15 cellular contexts compared by ENCODE assay signal in genomic region chr15:66744610-66745279, GRCh38. TPM values are rescaled to one million over a fixed set of nuclear protein-coding genes. Genes with fewer than 3 reads are reported as not detected.
A peak's percentile ranks its signal among the peaks of the same experiment; 100 is the strongest.
DNase-seq lines count a peak whose midpoint lies in the region; ATAC-seq and TF ChIP-seq lines count a peak whose summit lies in the region.
"Had no signal": no experiment of that assay in that cellular context is flagged by ENCODE, and none has a peak within 500 bp of the region (broad histone marks: within the 10 kb centered on the region; RNA-seq: fewer than 3 reads in every experiment).

No MANE protein-coding gene starts in this region.

- no peak for TF ChIP-seq POLR2A in gastrocnemius medialis (IDR thresholded peaks at IDR 0.05)

- peaks cover 3% of the 10 kb centered on the region for H3K4me1 Mint-ChIP-seq in T-helper 17 cell

- in situ Hi-C loops in Panc1 (cut with HindIII; ENCODE audit: low pct_unique_long_range_greater_than_20kb, low sequenced_read_pairs) = no loop called here
- in situ Hi-C loops in gastrocnemius medialis (cut with MboI; ENCODE audit: low sequenced_read_pairs in 4 of 4) = no loop called here

- CTCF ChIA-PET in BJ (lab: Yijun Ruan, JAX) (interaction anchor here (0.6 to 1.8 kb wide), 3 partner anchors 30 to 39 kb away, joined by 3 to 5 read pairs (median 3); no protein-coding TSS in a partner anchor), Panc1 (lab: Charles Lee) (interaction anchor here (0.9 kb wide), 1 partner anchor 38 kb away, joined by 3 read pairs; no protein-coding TSS in a partner anchor)

- H3K27ac ChIP-seq in Panc1 (ENCODE audit: low read length) (peak overlapping the region; percentile 91), left ventricle myocardium inferior (replicated peaks) (peak overlapping the region; percentile 80), gastrocnemius medialis (peak overlapping the region in 3 of 4 donors; percentile 32 to 53 (median 45))

- peaks cover 26% of the 10 kb centered on the region for H3K27me3 Mint-ChIP-seq in T-helper 17 cell

- 0 out of 2 replicates have a peak, but pooled peaks have one; percentile 14 for TF ChIP-seq CTCF in BJ (IDR thresholded peaks at IDR 0.05; ENCODE audit: insufficient read depth, low read depth, low read length)
- TF ChIP-seq CTCF in Panc1 (IDR thresholded peaks at IDR 0.05) = no peak
- no peak for TF ChIP-seq CTCF in left ventricle myocardium inferior (IDR thresholded peaks at IDR 0.05; ENCODE audit: borderline replicate concordance)
- TF ChIP-seq CTCF in gastrocnemius medialis (IDR thresholded peaks at IDR 0.05 in 4 of 5, conservative IDR thresholded peaks at IDR 0.05 in 1 of 5) = no peak

- ATAC-seq in Panc1 (no peak), gastrocnemius medialis (no peak), T-helper 17 cell (no peak), HG03432 (IDR thresholded peaks at IDR 0.05; ENCODE audit: unreplicated experiment) (no peak), GM18870 (IDR thresholded peaks at IDR 0.05; ENCODE audit: unreplicated experiment) (no peak)

- no peaks in the 10 kb centered on the region for H3K36me3 ChIP-seq in BJ (ENCODE audit: control insufficient read depth, insufficient read depth, low read length)
- H3K36me3 ChIP-seq in Panc1 (ENCODE audit: control insufficient read depth, insufficient read depth, low read length) = no peaks in the 10 kb centered on the region
- H3K36me3 ChIP-seq in left ventricle myocardium inferior = no peaks in the 10 kb centered on the region
- H3K36me3 ChIP-seq in gastrocnemius medialis = no peaks in the 10 kb centered on the region

- no TSS peak for BruUV-seq in Panc1 (replicated peaks; lab: Mats Ljungman, UMichigan)

- H3K4me1 ChIP-seq in Panc1 (ENCODE audit: control insufficient read depth, insufficient read depth, low read length) (peaks cover 96% of the 10 kb centered on the region), left ventricle myocardium inferior (peaks cover 98% of the 10 kb centered on the region), gastrocnemius medialis (peaks cover 3 to 11% of the 10 kb centered on the region in 2 donors)

- H3K36me3 Mint-ChIP-seq in T-helper 17 cell (ENCODE audit: low read depth) = no peaks in the 10 kb centered on the region
- H3K36me3 Mint-ChIP-seq: naive B cell had no signal

- no peak overlapping the region for H3K27ac Mint-ChIP-seq in T-helper 17 cell

- no peak overlapping the region for H3K4me3 Mint-ChIP-seq in T-helper 17 cell
- H3K4me3 Mint-ChIP-seq: naive B cell had no signal

- H3K27me3 ChIP-seq in BJ (ENCODE audit: control insufficient read depth, insufficient read depth, low read length) (no peaks in the 10 kb centered on the region), Panc1 (ENCODE audit: control insufficient read depth, insufficient read depth, low read length) (no peaks in the 10 kb centered on the region), left ventricle myocardium inferior (ENCODE audit: low read depth) (no peaks in the 10 kb centered on the region), gastrocnemius medialis (no peaks in the 10 kb centered on the region)

- H3K9me3 ChIP-seq in Panc1 (ENCODE audit: control insufficient read depth, insufficient read depth, low read depth, low read length) = no peaks in the 10 kb centered on the region
- H3K9me3 ChIP-seq in left ventricle myocardium inferior (replicated peaks) = no peaks in the 10 kb centered on the region
- H3K9me3 ChIP-seq in gastrocnemius medialis = no peaks in the 10 kb centered on the region
- no peaks in the 10 kb centered on the region for H3K9me3 ChIP-seq in T-helper 17 cell (ENCODE audit: control insufficient read depth, low read length, poor library complexity, severe bottlenecking)

- no peak for DNase-seq in BJ (ENCODE audit: low read depth)
- DNase-seq in Panc1 (ENCODE audit: low read depth, low spot score) = no peak
- DNase-seq in left ventricle myocardium inferior = no peak
- DNase-seq in gastrocnemius medialis = no peak
- no peak for DNase-seq in T-helper 17 cell
- DNase-seq in NCI-H2107 (lab: John Stamatoyannopoulos, UW) = no peak
- DNase-seq: activated gamma-delta T cell treated with Interleukin-2 at 50 U/mL for 16 hours; C1 segment of cervical spinal cord; caudate nucleus; erythroblast; naive B cell; NCI-H2029; stimulated activated CD4-positive, alpha-beta T cell treated with anti-CD3 and anti-CD28 coated beads, Interleukin-12 subunit alpha, Interleukin-12 subunit beta, amount 100 ng/mL, for 4 hours had no signal

- intact Hi-C loops in Panc1 (cut with micrococcal nuclease; ENCODE audit: unreplicated experiment) (no loop called here), left ventricle myocardium inferior (cut with micrococcal nuclease) (no loop called here), gastrocnemius medialis (cut with DNase I; ENCODE audit: low total_unique reads) (no loop called here)

- H3K4me3 ChIP-seq in BJ (ENCODE audit: low read depth, low read length) = no peak overlapping the region
- no peak overlapping the region for H3K4me3 ChIP-seq in Panc1 (ENCODE audit: low read depth in 2 of 2, low read length in 2 of 2)
- H3K4me3 ChIP-seq in left ventricle myocardium inferior = no peak overlapping the region
- H3K4me3 ChIP-seq in gastrocnemius medialis = no peak overlapping the region

- POLR2A ChIA-PET in BJ (lab: Charles Lee) = no interaction called here
- POLR2A ChIA-PET in Panc1 (lab: Charles Lee) = no interaction called here

RNA-seq across cellular contexts. Expression of gene SMAD6, which starts 42.7 kb away (rescaled TPM):
- polyA plus RNA-seq in BJ (2011; rRNA removed) = 2.5 and 3.8 TPM in 2 replicates
- polyA minus RNA-seq in BJ (2011; rRNA and poly(A)+ RNA removed) = 8.8 and 10.2 TPM in 2 replicates
- 45.9 TPM for total RNA-seq in Panc1 (2021; ENCODE audit: unreplicated experiment)
- 52.1 TPM for polyA plus RNA-seq in Panc1 (2012; ENCODE audit: insufficient read length)
- total RNA-seq in left ventricle myocardium inferior = 20.3 TPM
- 1 to 10 TPM; 2.2 to 3.7 (median 2.4) TPM for total RNA-seq in gastrocnemius medialis
- under 1 TPM in 1 of 2 donors, not detected in 1; 0.10 TPM for total RNA-seq in T-helper 17 cell
